In the genomic region with DNA sequence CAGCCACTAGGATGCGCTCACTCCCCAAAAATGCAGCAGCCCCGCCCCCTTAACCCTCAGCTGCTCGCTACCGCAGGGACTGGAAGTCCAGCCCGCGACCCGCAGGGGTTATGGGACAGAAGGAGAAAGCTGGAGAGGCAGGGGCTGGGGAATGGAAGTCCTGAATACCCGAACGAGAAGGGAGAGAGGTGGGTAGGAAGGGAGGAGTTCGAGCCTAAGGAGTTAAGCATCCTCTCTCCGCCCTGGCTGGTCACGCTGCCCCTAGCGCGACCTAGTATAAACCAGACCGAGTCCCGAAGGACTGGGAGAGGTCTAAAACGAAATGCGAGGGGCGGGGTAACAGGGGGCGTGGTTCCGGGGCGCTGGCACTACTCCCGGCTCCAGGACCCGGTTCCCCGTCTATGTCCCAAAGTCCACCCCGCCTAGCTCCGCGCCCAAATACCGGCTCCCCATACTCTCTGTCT, we compare ENCODE assay signal across 8 cellular contexts. TPM values are rescaled to one million over a fixed set of nuclear protein-coding genes. Genes with fewer than 3 reads are reported as not detected.
DNase-seq lines count a peak whose midpoint lies in the region; ATAC-seq and TF ChIP-seq lines count a peak whose summit lies in the region.

No MANE protein-coding gene starts in this region.

- peak overlapping the region; percentile 98 for H3K14ac ChIP-seq in trophoblast cell (ENCODE audit: low read length)

- WGBS in heart left ventricle, 4 donors, result 0 to 1% (median 1%) methylated on average over 28 to 29 of the region's 29 CpGs
- whole genome bisulfite sequencing in trophoblast cell (ENCODE audit: extremely low coverage, insufficient coverage, insufficient read length), result no CpG with 5 or more reads among the region's 29 CpGs
- WGBS in tibial nerve, 2 donors, result 1% methylated on average over 27 to 28 of the region's 29 CpGs

- peak overlapping the region; percentile 97 for H2BK5ac ChIP-seq in trophoblast cell (ENCODE audit: low read depth, low read length, poor library complexity)

- no peak overlapping the region for H3K23ac ChIP-seq in trophoblast cell (ENCODE audit: low read length)

- peak overlapping the region; percentile 96 for H2BK120ac ChIP-seq in trophoblast cell (ENCODE audit: insufficient read depth, low read length, poor library complexity)

- peak overlapping the region; percentile 93 for H3K4ac ChIP-seq in trophoblast cell (ENCODE audit: low read depth, low read length)

- H3K4me3 ChIP-seq in AG04449 (ENCODE audit: low read depth, low read length) (peak overlapping the region; percentile 89), KMS-11 (IDR thresholded peaks at IDR 0.05; ENCODE audit: insufficient read depth, low read depth, low read length) (peak overlapping the region; percentile 35), heart left ventricle (peak overlapping the region; percentile 52 to 95 (median 76)), trophoblast cell (ENCODE audit: low read depth, low read length) (peak overlapping the region; percentile 91), tibial nerve (peak overlapping the region; percentile 67 to 97 (median 85))

- H4K20me1 ChIP-seq in KMS-11 (ENCODE audit: insufficient read depth), result no peaks in the 10 kb centered on the region

- H3K79me1 ChIP-seq in trophoblast cell (ENCODE audit: low read length), result peaks cover 10% of the 10 kb centered on the region

- H3K79me2 ChIP-seq in KMS-11 (ENCODE audit: insufficient read depth, low read depth) (peaks cover 14% of the 10 kb centered on the region; the same call in 1 of the 2 replicates), trophoblast cell (ENCODE audit: control insufficient read depth, insufficient read depth, low read length, poor library complexity) (peaks cover 11% of the 10 kb centered on the region)

- H3K9ac ChIP-seq in KMS-11 (no peak overlapping the region; the same call in 1 of the 2 replicates), trophoblast cell (ENCODE audit: low read length) (peak overlapping the region; percentile 93)

- H3K27ac ChIP-seq in KMS-11 (no peak overlapping the region), heart left ventricle (peak overlapping the region; percentile 70 to 99 (median 97)), trophoblast cell (ENCODE audit: low read depth, low read length) (peak overlapping the region; percentile 95), tibial nerve (peak overlapping the region; percentile 92 to 100 (median 98))

- H3K4me2 ChIP-seq in KMS-11 (peak overlapping the region; percentile 52), trophoblast cell (ENCODE audit: low read length) (peak overlapping the region; percentile 65)

- TF ChIP-seq POLR2A in heart left ventricle (IDR thresholded peaks at IDR 0.05), result peak in 1 of 2 donors; percentile 57
- TF ChIP-seq POLR2A in tibial nerve (IDR thresholded peaks at IDR 0.05), result peak; percentile 18 to 32

- CTCF ChIA-PET in AG04449 (lab: Yijun Ruan, JAX), result interaction anchor here (0.8 to 3.9 kb wide), 12 partner anchors 9 to 222 kb away, joined by 3 to 24 read pairs (median 5); a partner anchor contains a TSS

- peak overlapping the region; percentile 98 for H4K8ac ChIP-seq in trophoblast cell (ENCODE audit: low read depth, low read length)

- H3K18ac ChIP-seq in trophoblast cell (ENCODE audit: low read length), result peak overlapping the region; percentile 98

- H3K4me1 ChIP-seq in KMS-11 (ENCODE audit: low read depth, poor library complexity, severe bottlenecking) (peaks cover 27% of the 10 kb centered on the region), heart left ventricle (peaks cover 4 to 85% (median 33%) of the 10 kb centered on the region in 12 donors), trophoblast cell (ENCODE audit: control insufficient read depth in 1 of 2, insufficient read depth in 2 of 2, low read length in 2 of 2) (peaks cover 13 to 14% of the 10 kb centered on the region in 2 experiments), tibial nerve (peaks cover 0 to 66% (median 25%) of the 10 kb centered on the region in 4 donors)

- intact Hi-C loops in heart left ventricle (cut with DNase I), result loop anchor here in 7 of 10 donors (2.0 to 5.0 kb wide), 5 partner anchors 27 to 103 kb away; a partner anchor contains a TSS

- peak overlapping the region; percentile 95 for H2AK5ac ChIP-seq in trophoblast cell (ENCODE audit: low read length)

- peak; percentile 69 to 84 for TF ChIP-seq EP300 in tibial nerve (IDR thresholded peaks at IDR 0.05)

- H2AFZ ChIP-seq in KMS-11 (ENCODE audit: low read depth), result peak overlapping the region; percentile 65
- H2AFZ ChIP-seq in trophoblast cell (ENCODE audit: insufficient read depth, low read length, poor library complexity), result peak overlapping the region; percentile 96

- H3K27me3 ChIP-seq in KMS-11 (ENCODE audit: insufficient read depth, low read depth) (no peaks in the 10 kb centered on the region), heart left ventricle (no peaks in the 10 kb centered on the region), trophoblast cell (ENCODE audit: insufficient read depth, low read length) (no peaks in the 10 kb centered on the region), tibial nerve (no peaks in the 10 kb centered on the region)

- H2BK12ac ChIP-seq in trophoblast cell (ENCODE audit: low read length), result no peak overlapping the region

- ATAC-seq in GM19023 (IDR thresholded peaks at IDR 0.05; ENCODE audit: unreplicated experiment), result peak; percentile 54
- ATAC-seq in heart left ventricle, result peak; percentile 89 to 91 (median 89)

- no peak for DNase-seq in AG04449 (ENCODE audit: low read depth, low spot score)
- peak; percentile 86 for DNase-seq in SW480 (ENCODE audit: low spot score)
- DNase-seq in amniotic epithelial cell (ENCODE audit: low read depth), result peak; percentile 81
- DNase-seq in heart left ventricle, result peak; percentile 93 to 95 (median 93)
- peak; percentile 77 to 85 for DNase-seq in trophoblast cell
- peak; percentile 94 to 96 for DNase-seq in tibial nerve (ENCODE audit: low spot score in 2 of 2)

- H3K36me3 ChIP-seq in KMS-11 (ENCODE audit: insufficient read depth) (peaks cover 7% of the 10 kb centered on the region; the same call in 1 of the 2 replicates), heart left ventricle (peaks cover 3 to 76% (median 61%) of the 10 kb centered on the region in 9 donors), trophoblast cell (ENCODE audit: control insufficient read depth in 1 of 2, insufficient read depth in 2 of 2, low read length in 2 of 2) (peaks cover 45 to 66% of the 10 kb centered on the region in 2 experiments), tibial nerve (peaks cover 0 to 66% (median 4%) of the 10 kb centered on the region in 3 donors)

- TF ChIP-seq CTCF in AG04449 (IDR thresholded peaks at IDR 0.05; ENCODE audit: insufficient read depth, low read length, missing control alignments) (peak; percentile 72), KMS-11 (conservative IDR thresholded peaks at IDR 0.05; ENCODE audit: low read depth, low read length) (peak; percentile 47), heart left ventricle (IDR thresholded peaks at IDR 0.05) (peak in 7 of 12 donors; percentile 36 to 76 (median 54)), tibial nerve (IDR thresholded peaks at IDR 0.05) (peak in 2 of 5 experiments; percentile 42 to 85)

- POLR2A ChIA-PET in AG04449 (lab: Yijun Ruan, JAX), result interaction anchor here (0.9 to 3.9 kb wide), 14 partner anchors 9 to 133 kb away, joined by 3 to 16 read pairs (median 6); a partner anchor contains a TSS

- H4K91ac ChIP-seq in trophoblast cell (ENCODE audit: low read depth, low read length), result peak overlapping the region; percentile 99

- peak overlapping the region; percentile 89 for H4K12ac ChIP-seq in trophoblast cell (ENCODE audit: low read depth, low read length)

- H3K9me3 ChIP-seq in heart left ventricle, result no peaks in the 10 kb centered on the region
- no peaks in the 10 kb centered on the region for H3K9me3 ChIP-seq in trophoblast cell (ENCODE audit: insufficient read depth, low read depth, low read length)
- no peaks in the 10 kb centered on the region for H3K9me3 ChIP-seq in tibial nerve

RNA-seq across cellular contexts. Expression of a gene that starts 0.4 kb away (rescaled TPM):
- total RNA-seq in heart left ventricle (10 to 100 TPM; 42.3 to 69.7 (median 53.2) TPM), tibial nerve (100 to 1,000 TPM; 134 to 193 (median 166) TPM)
- 10 to 100 TPM; 62.1 to 80.5 TPM for polyA plus RNA-seq in heart left ventricle
- polyA plus RNA-seq in trophoblast cell (2013), result 85.4 and 87.3 TPM in 2 replicates

RNA-seq across cellular contexts. Expression of a gene that starts 6.4 kb away (rescaled TPM):
- total RNA-seq in heart left ventricle (under 1 TPM in 7 of 9 donors, not detected in 2; 0.19 to 1.00 (median 0.42) TPM), tibial nerve (not detected)
- under 1 TPM; 0.17 to 0.23 TPM for polyA plus RNA-seq in heart left ventricle
- polyA plus RNA-seq in trophoblast cell (2013), result 0.31 and 0.39 TPM in 2 replicates

RNA-seq across cellular contexts. Expression of a gene that starts 6.8 kb away (rescaled TPM):
- total RNA-seq in heart left ventricle (100 to 1,000 TPM in 6 of 9 donors, 10 to 100 TPM in 3; 72.5 to 310 (median 124) TPM), tibial nerve (100 to 1,000 TPM; 216 to 341 (median 246) TPM)
- 100 to 1,000 TPM in 1 of 2 donors, 10 to 100 TPM in 1; 68.0 to 392 TPM for polyA plus RNA-seq in heart left ventricle
- 276 and 291 TPM in 2 replicates for polyA plus RNA-seq in trophoblast cell (2013)

RNA-seq across cellular contexts. Expression of a gene that starts 8.0 kb away (rescaled TPM):
- total RNA-seq in heart left ventricle (under 1 TPM in 1 of 9 donors, not detected in 8; 0.27 TPM), tibial nerve (not detected)
- polyA plus RNA-seq in heart left ventricle, result not detected
- polyA plus RNA-seq in trophoblast cell (2013), result 11.8 and 13.2 TPM in 2 replicates

RNA-seq across cellular contexts. Expression of a gene that starts 10.3 kb away (rescaled TPM):
- total RNA-seq in heart left ventricle (1 to 10 TPM in 7 of 9 donors, under 1 TPM in 2; 0.44 to 8.4 (median 1.9) TPM), tibial nerve (10 to 100 TPM; 12.2 to 25.5 (median 18.4) TPM)
- polyA plus RNA-seq in heart left ventricle, result 1 to 10 TPM; 1.0 to 2.3 TPM
- polyA plus RNA-seq in trophoblast cell (2013), result 7.3 and 7.7 TPM in 2 replicates

Comparison
In these comparisons a context has a peak if more than half of its experiments do, and no peak if none do; other contexts are left out.
1. H3K4me3 ChIP-seq: peak in every context shown above with its lines; median percentile 91 in trophoblast cell; 89 in AG04449; 85 in tibial nerve; 76 in heart left ventricle; 35 in KMS-11.